Comparison of ENCODE assay signal across 1 cellular context in the genomic region with DNA sequence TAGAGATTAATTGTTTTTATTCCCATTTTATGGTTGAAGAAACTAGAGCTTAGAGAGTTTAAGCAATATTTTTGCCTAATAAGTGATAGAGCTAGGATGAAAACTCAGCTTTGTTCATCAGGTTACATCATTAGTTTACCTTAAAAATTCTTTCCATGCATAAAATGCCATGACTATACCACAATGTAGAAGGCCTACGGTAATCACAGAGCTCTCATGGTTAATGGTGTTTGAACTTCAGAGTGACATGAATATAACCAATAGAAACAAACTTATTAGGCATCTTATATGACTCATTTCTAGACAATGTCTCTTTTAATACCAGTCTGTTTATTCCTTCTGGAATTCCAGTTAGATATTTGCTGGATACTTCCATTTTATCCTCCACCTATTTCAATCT.
TF ChIP-seq lines count a peak whose summit lies in the region.

No MANE protein-coding gene starts in this region.

TF ChIP-seq in HepG2, 621 proteins besides CTCF, POLR2A, EP300 and RAD21 (continued from another document):
- TF ChIP-seq, protein P1, sequence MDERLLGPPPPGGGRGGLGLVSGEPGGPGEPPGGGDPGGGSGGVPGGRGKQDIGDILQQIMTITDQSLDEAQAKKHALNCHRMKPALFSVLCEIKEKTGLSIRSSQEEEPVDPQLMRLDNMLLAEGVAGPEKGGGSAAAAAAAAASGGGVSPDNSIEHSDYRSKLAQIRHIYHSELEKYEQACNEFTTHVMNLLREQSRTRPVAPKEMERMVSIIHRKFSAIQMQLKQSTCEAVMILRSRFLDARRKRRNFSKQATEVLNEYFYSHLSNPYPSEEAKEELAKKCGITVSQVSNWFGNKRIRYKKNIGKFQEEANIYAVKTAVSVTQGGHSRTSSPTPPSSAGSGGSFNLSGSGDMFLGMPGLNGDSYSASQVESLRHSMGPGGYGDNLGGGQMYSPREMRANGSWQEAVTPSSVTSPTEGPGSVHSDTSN (CRISPR knock-in tag; IDR thresholded peaks at IDR 0.05) = no peak
- TF ChIP-seq ZNF546 (CRISPR knock-in tag; conservative IDR thresholded peaks at IDR 0.05) = no peak
- TF ChIP-seq, protein P2, sequence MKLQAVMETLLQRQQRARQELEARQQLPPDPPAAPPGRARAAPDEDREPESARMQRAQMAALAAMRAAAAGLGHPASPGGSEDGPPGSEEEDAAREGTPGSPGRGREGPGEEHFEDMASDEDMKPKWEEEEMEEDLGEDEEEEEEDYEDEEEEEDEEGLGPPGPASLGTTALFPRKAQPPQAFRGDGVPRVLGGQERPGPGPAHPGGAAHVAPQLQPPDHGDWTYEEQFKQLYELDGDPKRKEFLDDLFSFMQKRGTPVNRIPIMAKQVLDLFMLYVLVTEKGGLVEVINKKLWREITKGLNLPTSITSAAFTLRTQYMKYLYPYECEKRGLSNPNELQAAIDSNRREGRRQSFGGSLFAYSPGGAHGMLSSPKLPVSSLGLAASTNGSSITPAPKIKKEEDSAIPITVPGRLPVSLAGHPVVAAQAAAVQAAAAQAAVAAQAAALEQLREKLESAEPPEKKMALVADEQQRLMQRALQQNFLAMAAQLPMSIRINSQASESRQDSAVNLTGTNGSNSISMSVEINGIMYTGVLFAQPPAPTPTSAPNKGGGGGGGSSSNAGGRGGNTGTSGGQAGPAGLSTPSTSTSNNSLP (IDR thresholded peaks at IDR 0.05; ENCODE audit: low read depth, low read length) = no peak
- no peak for TF ChIP-seq ZNF549 (CRISPR knock-in tag; IDR thresholded peaks at IDR 0.05)
- TF ChIP-seq ZSCAN29 (CRISPR knock-in tag; conservative IDR thresholded peaks at IDR 0.05) = no peak
- no peak for TF ChIP-seq DR1 (CRISPR knock-in tag; IDR thresholded peaks at IDR 0.05)
- TF ChIP-seq RBFOX2 (IDR thresholded peaks at IDR 0.05; ENCODE audit: low read depth, low read length) = no peak
- TF ChIP-seq ZNF292 (CRISPR knock-in tag; IDR thresholded peaks at IDR 0.05; ENCODE audit: borderline replicate concordance, low read depth) = no peak
- TF ChIP-seq, protein P3, sequence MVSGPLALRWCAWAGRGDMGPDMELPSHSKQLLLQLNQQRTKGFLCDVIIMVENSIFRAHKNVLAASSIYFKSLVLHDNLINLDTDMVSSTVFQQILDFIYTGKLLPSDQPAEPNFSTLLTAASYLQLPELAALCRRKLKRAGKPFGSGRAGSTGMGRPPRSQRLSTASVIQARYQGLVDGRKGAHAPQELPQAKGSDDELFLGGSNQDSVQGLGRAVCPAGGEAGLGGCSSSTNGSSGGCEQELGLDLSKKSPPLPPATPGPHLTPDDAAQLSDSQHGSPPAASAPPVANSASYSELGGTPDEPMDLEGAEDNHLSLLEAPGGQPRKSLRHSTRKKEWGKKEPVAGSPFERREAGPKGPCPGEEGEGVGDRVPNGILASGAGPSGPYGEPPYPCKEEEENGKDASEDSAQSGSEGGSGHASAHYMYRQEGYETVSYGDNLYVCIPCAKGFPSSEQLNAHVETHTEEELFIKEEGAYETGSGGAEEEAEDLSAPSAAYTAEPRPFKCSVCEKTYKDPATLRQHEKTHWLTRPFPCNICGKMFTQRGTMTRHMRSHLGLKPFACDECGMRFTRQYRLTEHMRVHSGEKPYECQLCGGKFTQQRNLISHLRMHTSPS (CRISPR knock-in tag; IDR thresholded peaks at IDR 0.05; ENCODE audit: low read depth) = no peak
- no peak for TF ChIP-seq ASH2L (IDR thresholded peaks at IDR 0.05; ENCODE audit: insufficient read length, low read depth, low read length)
- no peak for TF ChIP-seq MBNL3 (CRISPR knock-in tag; conservative IDR thresholded peaks at IDR 0.05)
- TF ChIP-seq ZKSCAN5 (CRISPR knock-in tag; IDR thresholded peaks at IDR 0.05) = no peak
- TF ChIP-seq, protein P4, sequence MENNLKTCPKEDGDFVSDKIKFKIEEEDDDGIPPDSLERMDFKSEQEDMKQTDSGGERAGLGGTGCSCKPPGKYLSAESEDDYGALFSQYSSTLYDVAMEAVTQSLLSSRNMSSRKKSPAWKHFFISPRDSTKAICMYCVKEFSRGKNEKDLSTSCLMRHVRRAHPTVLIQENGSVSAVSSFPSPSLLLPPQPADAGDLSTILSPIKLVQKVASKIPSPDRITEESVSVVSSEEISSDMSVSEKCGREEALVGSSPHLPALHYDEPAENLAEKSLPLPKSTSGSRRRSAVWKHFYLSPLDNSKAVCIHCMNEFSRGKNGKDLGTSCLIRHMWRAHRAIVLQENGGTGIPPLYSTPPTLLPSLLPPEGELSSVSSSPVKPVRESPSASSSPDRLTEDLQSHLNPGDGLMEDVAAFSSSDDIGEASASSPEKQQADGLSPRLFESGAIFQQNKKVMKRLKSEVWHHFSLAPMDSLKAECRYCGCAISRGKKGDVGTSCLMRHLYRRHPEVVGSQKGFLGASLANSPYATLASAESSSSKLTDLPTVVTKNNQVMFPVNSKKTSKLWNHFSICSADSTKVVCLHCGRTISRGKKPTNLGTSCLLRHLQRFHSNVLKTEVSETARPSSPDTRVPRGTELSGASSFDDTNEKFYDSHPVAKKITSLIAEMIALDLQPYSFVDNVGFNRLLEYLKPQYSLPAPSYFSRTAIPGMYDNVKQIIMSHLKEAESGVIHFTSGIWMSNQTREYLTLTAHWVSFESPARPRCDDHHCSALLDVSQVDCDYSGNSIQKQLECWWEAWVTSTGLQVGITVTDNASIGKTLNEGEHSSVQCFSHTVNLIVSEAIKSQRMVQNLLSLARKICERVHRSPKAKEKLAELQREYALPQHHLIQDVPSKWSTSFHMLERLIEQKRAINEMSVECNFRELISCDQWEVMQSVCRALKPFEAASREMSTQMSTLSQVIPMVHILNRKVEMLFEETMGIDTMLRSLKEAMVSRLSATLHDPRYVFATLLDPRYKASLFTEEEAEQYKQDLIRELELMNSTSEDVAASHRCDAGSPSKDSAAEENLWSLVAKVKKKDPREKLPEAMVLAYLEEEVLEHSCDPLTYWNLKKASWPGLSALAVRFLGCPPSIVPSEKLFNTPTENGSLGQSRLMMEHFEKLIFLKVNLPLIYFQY (CRISPR knock-in tag; IDR thresholded peaks at IDR 0.05; ENCODE audit: borderline replicate concordance) = no peak
- TF ChIP-seq ZNF326 (CRISPR knock-in tag; IDR thresholded peaks at IDR 0.05; ENCODE audit: borderline replicate concordance) = no peak
- TF ChIP-seq ZNF614 (CRISPR knock-in tag; IDR thresholded peaks at IDR 0.05; ENCODE audit: borderline replicate concordance) = no peak
- no peak for TF ChIP-seq HDAC1 (CRISPR knock-in tag; IDR thresholded peaks at IDR 0.05)
- TF ChIP-seq ZNF329 (CRISPR knock-in tag; IDR thresholded peaks at IDR 0.05; ENCODE audit: low read depth) = no peak
